Comparison of ENCODE assay signal across 9 cellular contexts in genomic region chr10:63627881-63628296, GRCh38.
DNase-seq lines count a peak whose midpoint lies in the region; ATAC-seq and TF ChIP-seq lines count a peak whose summit lies in the region.
"Had no signal": no experiment of that assay in that cellular context is flagged by ENCODE, and none has a peak within 500 bp of the region (broad histone marks: within the 10 kb centered on the region; RNA-seq: fewer than 3 reads in every experiment).

No MANE protein-coding gene starts in this region.

- H3K9me3 ChIP-seq in Peyer's patch (no peaks in the 10 kb centered on the region), right lobe of liver (no peaks in the 10 kb centered on the region), upper lobe of left lung (no peaks in the 10 kb centered on the region)

- DNase-seq in activated naive CD8-positive, alpha-beta T cell treated with anti-CD3 and anti-CD28 coated beads, Interleukin-2, amount 50 U/mL, for 24 hours, result no peak
- no peak for DNase-seq in Peyer's patch
- DNase-seq in right lobe of liver, result no peak
- no peak for DNase-seq in upper lobe of left lung
- no peak for DNase-seq in NCI-H1436 (lab: John Stamatoyannopoulos, UW)
- DNase-seq in stimulated activated naive CD4-positive, alpha-beta T cell (lab: John Stamatoyannopoulos, UW), result no peak
- DNase-seq: activated CD4-positive, alpha-beta T cell treated with anti-CD3 and anti-CD28 coated beads, Interleukin-2, amount 50 U/mL, for 48 hours had no signal

- no peak overlapping the region for H3K27ac Mint-ChIP-seq in activated naive CD8-positive, alpha-beta T cell
- H3K27ac Mint-ChIP-seq in activated naive CD8-positive, alpha-beta T cell treated with anti-CD3 and anti-CD28 coated beads, Interleukin-2, amount 50 U/mL, for 24 hours, result no peak overlapping the region

- peak in 1 of 4 donors; percentile 16 for TF ChIP-seq EP300 in upper lobe of left lung (IDR thresholded peaks at IDR 0.05)

- no peak for TF ChIP-seq POLR2A in Peyer's patch (IDR thresholded peaks at IDR 0.05)
- no peak for TF ChIP-seq POLR2A in right lobe of liver (IDR thresholded peaks at IDR 0.05)
- TF ChIP-seq POLR2A in upper lobe of left lung (IDR thresholded peaks at IDR 0.05), result no peak

- H3K27ac ChIP-seq in Peyer's patch (peak overlapping the region in 3 of 4 donors; percentile 55 to 98 (median 95)), right lobe of liver (peak overlapping the region; percentile 9 to 93 (median 90)), upper lobe of left lung (peak overlapping the region; percentile 96 to 97 (median 97))

- H3K4me3 ChIP-seq in Peyer's patch (no peak overlapping the region), right lobe of liver (no peak overlapping the region), upper lobe of left lung (no peak overlapping the region)

- TF ChIP-seq CTCF in Peyer's patch (IDR thresholded peaks at IDR 0.05) (no peak), right lobe of liver (IDR thresholded peaks at IDR 0.05) (no peak), upper lobe of left lung (IDR thresholded peaks at IDR 0.05) (no peak)

- H3K36me3 ChIP-seq in Peyer's patch (no peaks in the 10 kb centered on the region), right lobe of liver (no peaks in the 10 kb centered on the region), upper lobe of left lung (no peaks in the 10 kb centered on the region)

- no peaks in the 10 kb centered on the region for H3K27me3 ChIP-seq in Peyer's patch
- no peaks in the 10 kb centered on the region for H3K27me3 ChIP-seq in right lobe of liver
- H3K27me3 ChIP-seq in upper lobe of left lung, result no peaks in the 10 kb centered on the region

- H3K4me1 ChIP-seq in Peyer's patch (peaks cover 0 to 7% (median 0%) of the 10 kb centered on the region in 4 donors), right lobe of liver (peaks cover 0 to 20% (median 4%) of the 10 kb centered on the region in 4 donors), upper lobe of left lung (peaks cover 22 to 42% (median 27%) of the 10 kb centered on the region in 4 donors)

- peak overlapping the region; percentile 44 for H3K4me3 Mint-ChIP-seq in activated naive CD8-positive, alpha-beta T cell
- no peak overlapping the region for H3K4me3 Mint-ChIP-seq in activated naive CD8-positive, alpha-beta T cell treated with anti-CD3 and anti-CD28 coated beads, Interleukin-2, amount 50 U/mL, for 24 hours

- no peaks in the 10 kb centered on the region for H3K9me3 Mint-ChIP-seq in activated naive CD8-positive, alpha-beta T cell (ENCODE audit: low read depth)
- no peaks in the 10 kb centered on the region for H3K9me3 Mint-ChIP-seq in activated naive CD8-positive, alpha-beta T cell treated with anti-CD3 and anti-CD28 coated beads, Interleukin-2, amount 50 U/mL, for 24 hours

- no peaks in the 10 kb centered on the region for H3K36me3 Mint-ChIP-seq in activated naive CD8-positive, alpha-beta T cell
- H3K36me3 Mint-ChIP-seq in activated naive CD8-positive, alpha-beta T cell treated with anti-CD3 and anti-CD28 coated beads, Interleukin-2, amount 50 U/mL, for 24 hours (ENCODE audit: low read depth), result no peaks in the 10 kb centered on the region

- ATAC-seq in activated naive CD8-positive, alpha-beta T cell treated with anti-CD3 and anti-CD28 coated beads, Interleukin-2, amount 50 U/mL, for 24 hours, result no peak
- ATAC-seq in right lobe of liver (no peak), upper lobe of left lung (ENCODE audit: low FRiP score in 2 of 2) (no peak), HG03439 (IDR thresholded peaks at IDR 0.05; ENCODE audit: unreplicated experiment) (no peak)

- intact Hi-C loops in right lobe of liver (cut with DNase I), result no loop called here

- H3K4me1 Mint-ChIP-seq in activated naive CD8-positive, alpha-beta T cell (ENCODE audit: low read depth), result peaks cover 25% of the 10 kb centered on the region
- peaks cover 26% of the 10 kb centered on the region for H3K4me1 Mint-ChIP-seq in activated naive CD8-positive, alpha-beta T cell treated with anti-CD3 and anti-CD28 coated beads, Interleukin-2, amount 50 U/mL, for 24 hours

- H3K27me3 Mint-ChIP-seq in activated naive CD8-positive, alpha-beta T cell, result no peaks in the 10 kb centered on the region
- H3K27me3 Mint-ChIP-seq in activated naive CD8-positive, alpha-beta T cell treated with anti-CD3 and anti-CD28 coated beads, Interleukin-2, amount 50 U/mL, for 24 hours, result peaks cover 2% of the 10 kb centered on the region

- 35% methylated on average over 2 of the region's 2 CpGs for WGBS in right lobe of liver (ENCODE audit: insufficient coverage, low coverage, low lambda C conversion rate, missing lambda C conversion rate)
- 37 to 44% methylated on average over 2 of the region's 2 CpGs for WGBS in upper lobe of left lung, 2 donors
